Comparison of ENCODE assay signal across 9 cellular contexts in the genomic region with DNA sequence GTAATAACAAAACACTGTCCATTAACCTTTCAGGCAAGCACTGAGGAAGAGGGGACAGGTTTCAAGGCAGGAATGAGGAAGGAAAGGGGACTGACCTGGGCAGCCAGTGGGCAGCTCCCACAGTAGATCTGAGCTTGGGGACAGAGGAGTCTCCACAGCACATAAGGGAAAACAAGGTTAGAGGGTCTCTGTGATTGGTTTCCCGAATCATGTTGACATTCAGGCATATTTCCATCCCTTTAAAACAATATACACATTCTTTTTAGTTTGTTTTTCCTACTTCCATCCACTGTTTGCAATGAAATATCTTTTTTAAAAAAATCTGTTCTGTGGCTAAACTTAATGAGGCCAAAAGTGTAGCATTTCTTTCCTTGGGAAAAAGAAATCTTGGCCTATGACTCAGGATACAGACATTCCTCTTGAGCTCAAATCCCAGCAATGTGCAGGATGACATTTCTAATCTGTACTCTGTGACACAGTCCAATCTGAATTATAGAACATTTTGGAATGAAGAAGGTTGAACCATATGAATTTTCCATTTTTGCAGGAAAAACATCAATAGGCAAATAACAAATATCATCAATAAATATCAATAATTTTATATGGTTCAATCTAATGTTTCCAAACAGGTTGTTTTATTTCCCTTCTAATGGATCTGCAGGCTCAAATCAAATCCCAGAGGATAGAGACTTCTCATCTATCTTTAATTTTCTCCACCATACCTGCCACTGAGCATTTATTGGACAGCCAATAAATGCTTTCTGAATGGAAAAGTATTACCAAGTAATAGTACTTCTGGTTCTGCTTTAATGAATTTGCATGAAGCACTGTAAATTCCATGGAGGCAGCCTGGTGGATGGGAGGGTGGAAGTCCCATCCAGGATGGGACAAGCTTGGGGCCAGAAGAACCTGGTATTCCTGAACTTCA. TPM values are rescaled to one million over a fixed set of nuclear protein-coding genes. Genes with fewer than 3 reads are reported as not detected.
DNase-seq lines count a peak whose midpoint lies in the region; ATAC-seq and TF ChIP-seq lines count a peak whose summit lies in the region.
"Had no signal": no experiment of that assay in that cellular context is flagged by ENCODE, and none has a peak within 500 bp of the region (broad histone marks: within the 10 kb centered on the region; RNA-seq: fewer than 3 reads in every experiment).

No MANE protein-coding gene starts in this region.

- peaks cover 47% of the 10 kb centered on the region for H3K4me1 Mint-ChIP-seq in neural crest cell

- H3K4me1 ChIP-seq in ACC112 (ENCODE audit: control insufficient read depth, insufficient read depth, low read length, unreplicated experiment) (peaks cover 62% of the 10 kb centered on the region), esophagus (ENCODE audit: control insufficient read depth in 2 of 2, insufficient read depth in 2 of 2, low read length in 1 of 2) (peaks cover 5 to 21% of the 10 kb centered on the region in 2 donors)

- no peak for TF ChIP-seq CTCF in neural crest cell (conservative IDR thresholded peaks at IDR 0.05)

- H3K4me3 ChIP-seq in ACC112 (ENCODE audit: low read depth, low read length), result no peak overlapping the region
- H3K4me3 ChIP-seq in esophagus (ENCODE audit: low read depth in 1 of 2, low read length in 2 of 2), result no peak overlapping the region

- no peaks in the 10 kb centered on the region for H3K27me3 Mint-ChIP-seq in neural crest cell (ENCODE audit: low read depth)

- no peak for ATAC-seq in HG03342 (IDR thresholded peaks at IDR 0.05; ENCODE audit: unreplicated experiment)

- no peaks in the 10 kb centered on the region for H3K9me3 Mint-ChIP-seq in neural crest cell

- H2AFZ ChIP-seq in ACC112 (ENCODE audit: low read length, unreplicated experiment), result no peak overlapping the region

- peaks cover 6% of the 10 kb centered on the region; the same call in 1 of the 2 replicates for H3K36me3 ChIP-seq in ACC112 (ENCODE audit: insufficient read depth, low read length)
- peaks cover 0 to 8% of the 10 kb centered on the region in 2 donors for H3K36me3 ChIP-seq in esophagus (ENCODE audit: control insufficient read depth in 2 of 2, insufficient read depth in 2 of 2, low read length in 1 of 2)

- no peaks in the 10 kb centered on the region for H3K9me3 ChIP-seq in esophagus (ENCODE audit: control insufficient read depth in 2 of 2, insufficient read depth in 1 of 2, low read depth in 1 of 2, low read length in 1 of 2)

- H3K27me3 ChIP-seq in ACC112 (ENCODE audit: insufficient read depth, low read length) (no peaks in the 10 kb centered on the region), esophagus (ENCODE audit: control insufficient read depth in 1 of 2, insufficient read depth in 2 of 2, low read length in 2 of 2) (no peaks in the 10 kb centered on the region)

- H3K27ac ChIP-seq in ACC112 (ENCODE audit: low read depth, low read length) (peak overlapping the region; percentile 81), esophagus (ENCODE audit: low read depth in 2 of 2, low read length in 1 of 2) (peak overlapping the region; percentile 2 to 34)

- peaks cover 29% of the 10 kb centered on the region for H3K79me2 ChIP-seq in ACC112 (ENCODE audit: control insufficient read depth, insufficient read depth, low read length, unreplicated experiment)

- no peak overlapping the region for H3K4me3 Mint-ChIP-seq in neural crest cell

- 73 to 76% methylated on average over 1 of the region's 1 CpG for WGBS in esophagus, 2 donors

- H3K27ac Mint-ChIP-seq in neural crest cell (ENCODE audit: unreplicated experiment), result peak overlapping the region; percentile 68

- H3K36me3 Mint-ChIP-seq in neural crest cell (ENCODE audit: low read depth), result no peaks in the 10 kb centered on the region
- H3K36me3 Mint-ChIP-seq: CD4-positive, CD25-positive, alpha-beta regulatory T cell had no signal

- peak; percentile 94 for DNase-seq in M059J (ENCODE audit: low read depth)
- DNase-seq in neural crest cell (ENCODE audit: low read depth, low spot score), result no peak
- DNase-seq in effector CD8-positive, alpha-beta T cell (lab: John Stamatoyannopoulos, UW), result no peak
- DNase-seq in Ammon's horn (ENCODE audit: low spot score), result no peak
- no peak for DNase-seq in NCI-H524 (lab: John Stamatoyannopoulos, UW)
- DNase-seq: CD4-positive, CD25-positive, alpha-beta regulatory T cell had no signal

RNA-seq across cellular contexts. Expression of a gene that starts 54.1 kb away (rescaled TPM):
- total RNA-seq in M059J (2014; rRNA removed; shearing (Covaris generic)), result 182 and 224 TPM in 2 replicates
- 10 to 100 TPM; 19.5 to 39.6 TPM for polyA plus RNA-seq in esophagus
- total RNA-seq in neural crest cell, result 66.1 and 81.9 TPM in 2 replicates
